In genomic region chr6:149717588-149718458, GRCh38 we compare ENCODE assay signal across 1 cellular context.
TF ChIP-seq lines count a peak whose summit lies in the region.

Gene LATS1 (minus strand): TSS chr6:149718101. CDS start chr6:149702126, 15,975 bp downstream.

TF ChIP-seq in HepG2, 621 proteins besides CTCF, POLR2A, EP300 and RAD21 (continued from another document and continues in another):
- TF ChIP-seq HNF1B (CRISPR knock-in tag; IDR thresholded peaks at IDR 0.05): peak; percentile 92
- peak; percentile 96; the same call in 1 of the 2 replicates for TF ChIP-seq ZNF577 (CRISPR knock-in tag; IDR thresholded peaks at IDR 0.05; ENCODE audit: borderline replicate concordance, low read depth)
- peak; percentile 94 for TF ChIP-seq ZXDC (CRISPR knock-in tag; IDR thresholded peaks at IDR 0.05)
- peak; percentile 73 for TF ChIP-seq KLF11 (CRISPR knock-in tag; IDR thresholded peaks at IDR 0.05)
- no peak for TF ChIP-seq SIX1 (CRISPR knock-in tag; IDR thresholded peaks at IDR 0.05; ENCODE audit: borderline replicate concordance)
- TF ChIP-seq, protein P1, sequence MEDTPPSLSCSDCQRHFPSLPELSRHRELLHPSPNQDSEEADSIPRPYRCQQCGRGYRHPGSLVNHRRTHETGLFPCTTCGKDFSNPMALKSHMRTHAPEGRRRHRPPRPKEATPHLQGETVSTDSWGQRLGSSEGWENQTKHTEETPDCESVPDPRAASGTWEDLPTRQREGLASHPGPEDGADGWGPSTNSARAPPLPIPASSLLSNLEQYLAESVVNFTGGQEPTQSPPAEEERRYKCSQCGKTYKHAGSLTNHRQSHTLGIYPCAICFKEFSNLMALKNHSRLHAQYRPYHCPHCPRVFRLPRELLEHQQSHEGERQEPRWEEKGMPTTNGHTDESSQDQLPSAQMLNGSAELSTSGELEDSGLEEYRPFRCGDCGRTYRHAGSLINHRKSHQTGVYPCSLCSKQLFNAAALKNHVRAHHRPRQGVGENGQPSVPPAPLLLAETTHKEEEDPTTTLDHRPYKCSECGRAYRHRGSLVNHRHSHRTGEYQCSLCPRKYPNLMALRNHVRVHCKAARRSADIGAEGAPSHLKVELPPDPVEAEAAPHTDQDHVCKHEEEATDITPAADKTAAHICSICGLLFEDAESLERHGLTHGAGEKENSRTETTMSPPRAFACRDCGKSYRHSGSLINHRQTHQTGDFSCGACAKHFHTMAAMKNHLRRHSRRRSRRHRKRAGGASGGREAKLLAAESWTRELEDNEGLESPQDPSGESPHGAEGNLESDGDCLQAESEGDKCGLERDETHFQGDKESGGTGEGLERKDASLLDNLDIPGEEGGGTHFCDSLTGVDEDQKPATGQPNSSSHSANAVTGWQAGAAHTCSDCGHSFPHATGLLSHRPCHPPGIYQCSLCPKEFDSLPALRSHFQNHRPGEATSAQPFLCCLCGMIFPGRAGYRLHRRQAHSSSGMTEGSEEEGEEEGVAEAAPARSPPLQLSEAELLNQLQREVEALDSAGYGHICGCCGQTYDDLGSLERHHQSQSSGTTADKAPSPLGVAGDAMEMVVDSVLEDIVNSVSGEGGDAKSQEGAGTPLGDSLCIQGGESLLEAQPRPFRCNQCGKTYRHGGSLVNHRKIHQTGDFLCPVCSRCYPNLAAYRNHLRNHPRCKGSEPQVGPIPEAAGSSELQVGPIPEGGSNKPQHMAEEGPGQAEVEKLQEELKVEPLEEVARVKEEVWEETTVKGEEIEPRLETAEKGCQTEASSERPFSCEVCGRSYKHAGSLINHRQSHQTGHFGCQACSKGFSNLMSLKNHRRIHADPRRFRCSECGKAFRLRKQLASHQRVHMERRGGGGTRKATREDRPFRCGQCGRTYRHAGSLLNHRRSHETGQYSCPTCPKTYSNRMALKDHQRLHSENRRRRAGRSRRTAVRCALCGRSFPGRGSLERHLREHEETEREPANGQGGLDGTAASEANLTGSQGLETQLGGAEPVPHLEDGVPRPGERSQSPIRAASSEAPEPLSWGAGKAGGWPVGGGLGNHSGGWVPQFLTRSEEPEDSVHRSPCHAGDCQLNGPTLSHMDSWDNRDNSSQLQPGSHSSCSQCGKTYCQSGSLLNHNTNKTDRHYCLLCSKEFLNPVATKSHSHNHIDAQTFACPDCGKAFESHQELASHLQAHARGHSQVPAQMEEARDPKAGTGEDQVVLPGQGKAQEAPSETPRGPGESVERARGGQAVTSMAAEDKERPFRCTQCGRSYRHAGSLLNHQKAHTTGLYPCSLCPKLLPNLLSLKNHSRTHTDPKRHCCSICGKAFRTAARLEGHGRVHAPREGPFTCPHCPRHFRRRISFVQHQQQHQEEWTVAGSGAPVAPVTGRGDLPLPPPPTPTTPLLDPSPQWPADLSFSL (CRISPR knock-in tag; IDR thresholded peaks at IDR 0.05): 0 out of 2 replicates have a peak, but pooled peaks have one; percentile 16
- TF ChIP-seq ZNF253 (CRISPR knock-in tag; IDR thresholded peaks at IDR 0.05; ENCODE audit: borderline replicate concordance): peak; percentile 92; the same call in 1 of the 2 replicates
- TF ChIP-seq BRD4 (CRISPR knock-in tag; IDR thresholded peaks at IDR 0.05): peak; percentile 95
- no peak for TF ChIP-seq PLRG1 (conservative IDR thresholded peaks at IDR 0.05)
- no peak for TF ChIP-seq ZNF597 (CRISPR knock-in tag; IDR thresholded peaks at IDR 0.05)
- peak; percentile 82; the same call in 1 of the 2 replicates for TF ChIP-seq SNAI1 (CRISPR knock-in tag; IDR thresholded peaks at IDR 0.05; ENCODE audit: borderline replicate concordance)
- TF ChIP-seq U2AF1 (optimal IDR thresholded peaks at IDR 0.05; ENCODE audit: low read depth, low read length): peak; percentile 62
- peak; percentile 63; the same call in 1 of the 2 replicates for TF ChIP-seq ATF2 (CRISPR knock-in tag; IDR thresholded peaks at IDR 0.05)
- peak; percentile 93 for TF ChIP-seq ZBTB46 (CRISPR knock-in tag; IDR thresholded peaks at IDR 0.05; ENCODE audit: borderline replicate concordance)
- no peak for TF ChIP-seq CC2D1A (CRISPR knock-in tag; IDR thresholded peaks at IDR 0.05)
- peak; percentile 94 for TF ChIP-seq HINFP (CRISPR knock-in tag; IDR thresholded peaks at IDR 0.05; ENCODE audit: low read depth)
- no peak for TF ChIP-seq NR3C1 (CRISPR knock-in tag; IDR thresholded peaks at IDR 0.05)
- TF ChIP-seq HIVEP1 (CRISPR knock-in tag; IDR thresholded peaks at IDR 0.05): peak; percentile 87; the same call in 1 of the 2 replicates
- TF ChIP-seq ZNF615 (CRISPR knock-in tag; IDR thresholded peaks at IDR 0.05; ENCODE audit: borderline replicate concordance): peak; percentile 41; the same call in 1 of the 2 replicates
- TF ChIP-seq DPF2 (CRISPR knock-in tag; IDR thresholded peaks at IDR 0.05; ENCODE audit: borderline replicate concordance, low read depth): peak; percentile 23; the same call in 1 of the 2 replicates
- peak; percentile 95 for TF ChIP-seq HOXA5 (CRISPR knock-in tag; IDR thresholded peaks at IDR 0.05)
- TF ChIP-seq, protein P2, sequence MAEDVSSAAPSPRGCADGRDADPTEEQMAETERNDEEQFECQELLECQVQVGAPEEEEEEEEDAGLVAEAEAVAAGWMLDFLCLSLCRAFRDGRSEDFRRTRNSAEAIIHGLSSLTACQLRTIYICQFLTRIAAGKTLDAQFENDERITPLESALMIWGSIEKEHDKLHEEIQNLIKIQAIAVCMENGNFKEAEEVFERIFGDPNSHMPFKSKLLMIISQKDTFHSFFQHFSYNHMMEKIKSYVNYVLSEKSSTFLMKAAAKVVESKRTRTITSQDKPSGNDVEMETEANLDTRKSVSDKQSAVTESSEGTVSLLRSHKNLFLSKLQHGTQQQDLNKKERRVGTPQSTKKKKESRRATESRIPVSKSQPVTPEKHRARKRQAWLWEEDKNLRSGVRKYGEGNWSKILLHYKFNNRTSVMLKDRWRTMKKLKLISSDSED (CRISPR knock-in tag; IDR thresholded peaks at IDR 0.05): peak; percentile 52
- TF ChIP-seq, protein P3, sequence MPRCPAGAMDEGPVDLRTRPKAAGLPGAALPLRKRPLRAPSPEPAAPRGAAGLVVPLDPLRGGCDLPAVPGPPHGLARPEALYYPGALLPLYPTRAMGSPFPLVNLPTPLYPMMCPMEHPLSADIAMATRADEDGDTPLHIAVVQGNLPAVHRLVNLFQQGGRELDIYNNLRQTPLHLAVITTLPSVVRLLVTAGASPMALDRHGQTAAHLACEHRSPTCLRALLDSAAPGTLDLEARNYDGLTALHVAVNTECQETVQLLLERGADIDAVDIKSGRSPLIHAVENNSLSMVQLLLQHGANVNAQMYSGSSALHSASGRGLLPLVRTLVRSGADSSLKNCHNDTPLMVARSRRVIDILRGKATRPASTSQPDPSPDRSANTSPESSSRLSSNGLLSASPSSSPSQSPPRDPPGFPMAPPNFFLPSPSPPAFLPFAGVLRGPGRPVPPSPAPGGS (CRISPR knock-in tag; IDR thresholded peaks at IDR 0.05): peak; percentile 97
- no peak for TF ChIP-seq GRHL1 (CRISPR knock-in tag; conservative IDR thresholded peaks at IDR 0.05)
- TF ChIP-seq MLX (CRISPR knock-in tag; IDR thresholded peaks at IDR 0.05): peak; percentile 13; the same call in 1 of the 2 replicates
